12 cellular contexts compared by ENCODE assay signal in genomic region chr18:44802508-44802907, GRCh38.
DNase-seq lines count a peak whose midpoint lies in the region; ATAC-seq, FAIRE-seq and TF ChIP-seq lines count a peak whose summit lies in the region.
"Had no signal": no experiment of that assay in that cellular context is flagged by ENCODE, and none has a peak within 500 bp of the region (broad histone marks: within the 10 kb centered on the region; RNA-seq: fewer than 3 reads in every experiment).

No MANE protein-coding gene starts in this region.

- peak; percentile 25 for DNase-seq in DMS53 treated with DMSO at 0.1 percent for 48 hours (lab: John Stamatoyannopoulos, UW; ENCODE audit: unreplicated experiment)
- DNase-seq in SK-MEL-5 (ENCODE audit: low read depth, low spot score) = peak; percentile 13
- DNase-seq in foreskin keratinocyte = peak; percentile 27 to 34
- no peak for DNase-seq in sciatic nerve (ENCODE audit: low spot score)
- DNase-seq in activated T-cell treated with anti-CD3 and anti-CD28 coated beads, Interleukin-2, amount 50 U/mL, for 24 hours = no peak
- DNase-seq in HTR-8/SVneo (ENCODE audit: insufficient read length, low spot score) = no peak
- DNase-seq: activated CD4-positive, alpha-beta T cell treated with anti-CD3 and anti-CD28 coated beads, Interleukin-2, amount 50 U/mL, for 4 hours; anterior cingulate cortex; COR-L47; PC-9 had no signal

- H3K4me1 Mint-ChIP-seq in activated T-cell treated with anti-CD3 and anti-CD28 coated beads, Interleukin-2, amount 50 U/mL, for 24 hours (ENCODE audit: low read depth) = peaks cover 66% of the 10 kb centered on the region

- peaks cover 12% of the 10 kb centered on the region for H3K36me3 Mint-ChIP-seq in activated T-cell treated with anti-CD3 and anti-CD28 coated beads, Interleukin-2, amount 50 U/mL, for 24 hours (ENCODE audit: low read depth)

- in situ Hi-C loops in SK-MEL-5 (cut with HindIII; ENCODE audit: low pct_unique_long_range_greater_than_20kb, low sequenced_read_pairs) = no loop called here

- no peak overlapping the region for H3K4me3 Mint-ChIP-seq in activated T-cell treated with anti-CD3 and anti-CD28 coated beads, Interleukin-2, amount 50 U/mL, for 24 hours

- H3K27me3 ChIP-seq in foreskin keratinocyte = no peaks in the 10 kb centered on the region

- H3K27me3 Mint-ChIP-seq in activated T-cell treated with anti-CD3 and anti-CD28 coated beads, Interleukin-2, amount 50 U/mL, for 24 hours = peaks cover 4% of the 10 kb centered on the region

- ATAC-seq in foreskin keratinocyte (no peak), sciatic nerve (peak; percentile 23), GM18520 (IDR thresholded peaks at IDR 0.05; ENCODE audit: unreplicated experiment) (no peak), esophagus mucosa (no peak)

- TF ChIP-seq CTCF in foreskin keratinocyte (conservative IDR thresholded peaks at IDR 0.05) = no peak

- H3K4me1 ChIP-seq in foreskin keratinocyte = no peaks in the 10 kb centered on the region

- no peak for FAIRE-seq in HTR-8/SVneo (lab: Jason Lieb, UNC)

- H3K9me3 Mint-ChIP-seq in activated T-cell treated with anti-CD3 and anti-CD28 coated beads, Interleukin-2, amount 50 U/mL, for 24 hours = peaks cover 9% of the 10 kb centered on the region

- intact Hi-C loops in sciatic nerve (cut with DNase I) = no loop called here

- H3K27ac ChIP-seq in foreskin keratinocyte = no peak overlapping the region
- H3K27ac ChIP-seq: PC-9 had no signal

- no peak overlapping the region for H3K27ac Mint-ChIP-seq in activated T-cell treated with anti-CD3 and anti-CD28 coated beads, Interleukin-2, amount 50 U/mL, for 24 hours

Comparison
In these comparisons a context has a peak if more than half of its experiments do, and no peak if none do; other contexts are left out.
1. DNase-seq: peak in DMS53 treated with DMSO at 0.1 percent for 48 hours (single experiment), SK-MEL-5 (single experiment) and foreskin keratinocyte (2 of 2); none in sciatic nerve (single experiment), activated T-cell treated with anti-CD3 and anti-CD28 coated beads, Interleukin-2, amount 50 U/mL, for 24 hours (single experiment) and HTR-8/SVneo (single experiment).